In genomic region chr11:2289859-2290258, GRCh38 we compare ENCODE assay signal across 1 cellular context.
TF ChIP-seq lines count a peak whose summit lies in the region.

No MANE protein-coding gene starts in this region.

TF ChIP-seq in HepG2, 621 proteins besides CTCF, POLR2A, EP300 and RAD21:
- peak; percentile 15; the same call in 1 of the 2 replicates for TF ChIP-seq ZNF337 (CRISPR knock-in tag; IDR thresholded peaks at IDR 0.05; ENCODE audit: borderline replicate concordance, low read depth)
- no peak for TF ChIP-seq ZBTB34 (CRISPR knock-in tag; IDR thresholded peaks at IDR 0.05)
